In genomic region chr22:37904572-37905533, GRCh38 we compare ENCODE assay signal across 7 cellular contexts. TPM values are rescaled to one million over a fixed set of nuclear protein-coding genes. Genes with fewer than 3 reads are reported as not detected.
A peak's percentile ranks its signal among the peaks of the same experiment; 100 is the strongest.
DNase-seq lines count a peak whose midpoint lies in the region; ATAC-seq, FAIRE-seq and TF ChIP-seq lines count a peak whose summit lies in the region.

No MANE protein-coding gene starts in this region.

- H3K4me2 ChIP-seq in keratinocyte (ENCODE audit: control insufficient read depth, extremely low read depth, insufficient read depth, low read depth, low read length) = peak overlapping the region; percentile 69

- no peak overlapping the region for H2AFZ ChIP-seq in keratinocyte (ENCODE audit: control insufficient read depth, low read length)

- TSS peak; percentile 90 for BruUV-seq in MCF 10A (replicated peaks; lab: Mats Ljungman, UMichigan)

- peaks cover 12 to 21% of the 10 kb centered on the region in 2 experiments for H3K36me3 ChIP-seq in keratinocyte (ENCODE audit: control insufficient read depth in 2 of 2, extremely low read depth in 1 of 2, insufficient read depth in 2 of 2, low read length in 2 of 2)

- H3K27me3 ChIP-seq in keratinocyte (ENCODE audit: control insufficient read depth, extremely low read depth, insufficient read depth, low read length) = no peaks in the 10 kb centered on the region

- peaks cover 40% of the 10 kb centered on the region for H3K4me1 ChIP-seq in keratinocyte (ENCODE audit: control insufficient read depth, extremely low read depth, insufficient read depth, low read length)

- POLR2A ChIA-PET in MCF 10A (lab: Yijun Ruan, JAX) = interaction anchor here (0.5 to 6.2 kb wide), 19 partner anchors 9 to 1383 kb away, joined by 3 to 189 read pairs (median 5); partner anchors contain the start of genes ANKRD54, C22orf23, EIF3L and GCAT

- no peaks in the 10 kb centered on the region for H3K9me3 Mint-ChIP-seq in MCF 10A (ENCODE audit: unreplicated experiment)
- no peaks in the 10 kb centered on the region for H3K9me3 Mint-ChIP-seq in stimulated activated memory B cell treated with anti-CD40 and anti-IgM and Interleukin-4, amounts not matched to agents 10 μg/mL and 1 μg/mL and 100 μg/mL, for 72 hours

- peaks cover 5% of the 10 kb centered on the region for H3K9me1 ChIP-seq in keratinocyte (ENCODE audit: control insufficient read depth, extremely low read depth, insufficient read depth, low read length)

- TF ChIP-seq CTCF in GM12864 (IDR thresholded peaks at IDR 0.05; ENCODE audit: low read depth, low read length, missing control alignments) = no peak
- no peak for TF ChIP-seq CTCF in MCF 10A (IDR thresholded peaks at IDR 0.05; ENCODE audit: unreplicated experiment)
- TF ChIP-seq CTCF in keratinocyte (optimal IDR thresholded peaks at IDR 0.05 in 1 of 3, IDR thresholded peaks at IDR 0.05 in 1 of 3, conservative IDR thresholded peaks at IDR 0.05 in 1 of 3; ENCODE audit: extremely low read depth in 1 of 3, insufficient read depth in 2 of 3, low read length in 3 of 3) = no peak

- no peak for DNase-seq in GM12864 (ENCODE audit: low read depth)
- DNase-seq in NCI-H69 (lab: John Stamatoyannopoulos, UW) = peak; percentile 72
- peak; percentile 92 for DNase-seq in MCF 10A (ENCODE audit: unreplicated experiment)
- peak; percentile 98 for DNase-seq in keratinocyte (ENCODE audit: low read depth, low spot score)
- no peak for DNase-seq in DMS79 (lab: John Stamatoyannopoulos, UW)

- H3K4me1 Mint-ChIP-seq in MCF 10A (ENCODE audit: insufficient read depth, unreplicated experiment) = peaks cover 37% of the 10 kb centered on the region
- H3K4me1 Mint-ChIP-seq in stimulated activated memory B cell treated with anti-CD40 and anti-IgM and Interleukin-4, amounts not matched to agents 10 μg/mL and 1 μg/mL and 100 μg/mL, for 72 hours = peaks cover 24% of the 10 kb centered on the region

- H3K27ac ChIP-seq in keratinocyte (ENCODE audit: control insufficient read depth, insufficient read depth, low read length) = peak overlapping the region; percentile 98

- H3K36me3 Mint-ChIP-seq in MCF 10A (ENCODE audit: insufficient read depth, unreplicated experiment) = peaks cover 4% of the 10 kb centered on the region
- H3K36me3 Mint-ChIP-seq in stimulated activated memory B cell treated with anti-CD40 and anti-IgM and Interleukin-4, amounts not matched to agents 10 μg/mL and 1 μg/mL and 100 μg/mL, for 72 hours = no peaks in the 10 kb centered on the region

- peak overlapping the region; percentile 84 for H3K27ac Mint-ChIP-seq in MCF 10A (ENCODE audit: low read depth, unreplicated experiment)
- H3K27ac Mint-ChIP-seq in stimulated activated memory B cell treated with anti-CD40 and anti-IgM and Interleukin-4, amounts not matched to agents 10 μg/mL and 1 μg/mL and 100 μg/mL, for 72 hours = peak overlapping the region; percentile 88

- dilution Hi-C loops in keratinocyte (cut with MboI; ENCODE audit: extremely low pct_ligation_motif_present, low sequenced_read_pairs) = no loop called here

- H3K4me3 ChIP-seq in GM12864 (ENCODE audit: low read depth, low read length) (peak overlapping the region; percentile 70; the same call in 1 of the 2 replicates), keratinocyte (ENCODE audit: control insufficient read depth in 2 of 3, extremely low read depth in 1 of 3, insufficient read depth in 2 of 3, low read depth in 1 of 3, low read length in 3 of 3) (peak overlapping the region in 2 of 3 experiments; percentile 23 to 57)

- H3K9ac ChIP-seq in keratinocyte (ENCODE audit: control insufficient read depth, extremely low read depth, insufficient read depth, low read length) = peak overlapping the region; percentile 87

- peaks cover 3% of the 10 kb centered on the region for H4K20me1 ChIP-seq in keratinocyte (ENCODE audit: control insufficient read depth, extremely low read depth, insufficient read depth, low read length)

- H3K79me2 ChIP-seq in keratinocyte (ENCODE audit: control insufficient read depth, insufficient read depth, low read length) = peaks cover 35% of the 10 kb centered on the region

- ATAC-seq in stimulated activated memory B cell treated with anti-CD40 and anti-IgM and Interleukin-4, amounts not matched to agents 10 μg/mL and 1 μg/mL and 100 μg/mL, for 72 hours = no peak
- ATAC-seq in GM18909 (IDR thresholded peaks at IDR 0.05; ENCODE audit: poor library complexity, unreplicated experiment) = no peak

- no peaks in the 10 kb centered on the region for H3K27me3 Mint-ChIP-seq in MCF 10A (ENCODE audit: insufficient read depth, unreplicated experiment)
- no peaks in the 10 kb centered on the region for H3K27me3 Mint-ChIP-seq in stimulated activated memory B cell treated with anti-CD40 and anti-IgM and Interleukin-4, amounts not matched to agents 10 μg/mL and 1 μg/mL and 100 μg/mL, for 72 hours

- no peaks in the 10 kb centered on the region for H3K9me3 ChIP-seq in keratinocyte (ENCODE audit: control insufficient read depth, low read depth, low read length)

- peak overlapping the region; percentile 72 for H3K4me3 Mint-ChIP-seq in MCF 10A (ENCODE audit: unreplicated experiment)
- H3K4me3 Mint-ChIP-seq in stimulated activated memory B cell treated with anti-CD40 and anti-IgM and Interleukin-4, amounts not matched to agents 10 μg/mL and 1 μg/mL and 100 μg/mL, for 72 hours = peak overlapping the region; percentile 85

- peak; percentile 97 for FAIRE-seq in keratinocyte (lab: Jason Lieb, UNC)

- intact Hi-C loops in MCF 10A (cut with micrococcal nuclease) = loop anchor here (1.0 kb wide), 2 partner anchors 18 to 29 kb away; no protein-coding TSS in a partner anchor

- CTCF ChIA-PET in MCF 10A (lab: Yijun Ruan, JAX) = interaction anchor here (0.6 to 3.9 kb wide), 14 partner anchors 8 to 255 kb away, joined by 3 to 24 read pairs (median 4); partner anchors contain the start of genes ANKRD54, C22orf23 and POLR2F

RNA-seq across cellular contexts. Expression of gene MICALL1, which starts 1.2 kb away (rescaled TPM):
- total RNA-seq in MCF 10A (2022) = 164 and 165 TPM in 2 replicates
- polyA plus RNA-seq in keratinocyte = 42.8 to 108 TPM (median 65.0 TPM) in 3 replicates
- polyA plus RNA-seq in keratinocyte (2011; ENCODE audit: low read depth) = 129 TPM
- polyA plus RNA-seq in keratinocyte (2011; cell fraction: cytosol; rRNA removed) = 66.6 and 126 TPM in 2 replicates
- polyA plus RNA-seq in keratinocyte (2011; cell fraction: nucleus; rRNA removed) = 112 and 147 TPM in 2 replicates
- polyA plus RNA-seq in keratinocyte (2012; ENCODE audit: low replicate concordance) = 95.6 and 125 TPM in 2 replicates
- 103 to 224 TPM (median 138 TPM) in 3 replicates for polyA minus RNA-seq in keratinocyte
- polyA minus RNA-seq in keratinocyte (2011; cell fraction: cytosol; rRNA and poly(A)+ RNA removed) = 245 TPM
- polyA minus RNA-seq in keratinocyte (2011; cell fraction: nucleus; rRNA and poly(A)+ RNA removed) = 113 and 133 TPM in 2 replicates

RNA-seq across cellular contexts. Expression of gene C22orf23, which starts 48.5 kb away (rescaled TPM):
- total RNA-seq in MCF 10A (2022) = not detected in 2 replicates
- 0.10 TPM in 1 of 3 replicates, not detected in the others for polyA plus RNA-seq in keratinocyte
- polyA plus RNA-seq in keratinocyte (2011; ENCODE audit: low read depth) = not detected
- not detected in 2 replicates for polyA plus RNA-seq in keratinocyte (2011; cell fraction: cytosol; rRNA removed)
- not detected in 2 replicates for polyA plus RNA-seq in keratinocyte (2011; cell fraction: nucleus; rRNA removed)
- polyA plus RNA-seq in keratinocyte (2012; ENCODE audit: low replicate concordance) = 1.1 and 1.3 TPM in 2 replicates
- polyA minus RNA-seq in keratinocyte = not detected in 3 replicates
- polyA minus RNA-seq in keratinocyte (2011; cell fraction: cytosol; rRNA and poly(A)+ RNA removed) = not detected
- not detected in 2 replicates for polyA minus RNA-seq in keratinocyte (2011; cell fraction: nucleus; rRNA and poly(A)+ RNA removed)

RNA-seq across cellular contexts. Expression of gene POLR2F, which starts 48.6 kb away (rescaled TPM):
- total RNA-seq in MCF 10A (2022) = 87.5 and 97.6 TPM in 2 replicates
- 101 to 119 TPM (median 108 TPM) in 3 replicates for polyA plus RNA-seq in keratinocyte
- 78.4 TPM for polyA plus RNA-seq in keratinocyte (2011; ENCODE audit: low read depth)
- 112 and 167 TPM in 2 replicates for polyA plus RNA-seq in keratinocyte (2011; cell fraction: cytosol; rRNA removed)
- 53.2 and 59.8 TPM in 2 replicates for polyA plus RNA-seq in keratinocyte (2011; cell fraction: nucleus; rRNA removed)
- polyA plus RNA-seq in keratinocyte (2012; ENCODE audit: low replicate concordance) = 87.7 and 141 TPM in 2 replicates
- polyA minus RNA-seq in keratinocyte = 27.4 to 51.5 TPM (median 28.7 TPM) in 3 replicates
- 52.4 TPM for polyA minus RNA-seq in keratinocyte (2011; cell fraction: cytosol; rRNA and poly(A)+ RNA removed)
- 6.4 and 10.0 TPM in 2 replicates for polyA minus RNA-seq in keratinocyte (2011; cell fraction: nucleus; rRNA and poly(A)+ RNA removed)

RNA-seq across cellular contexts. Expression of gene EIF3L, which starts 55.6 kb away (rescaled TPM):
- total RNA-seq in MCF 10A (2022) = 395 and 505 TPM in 2 replicates
- 517 to 639 TPM (median 592 TPM) in 3 replicates for polyA plus RNA-seq in keratinocyte
- 523 TPM for polyA plus RNA-seq in keratinocyte (2011; ENCODE audit: low read depth)
- polyA plus RNA-seq in keratinocyte (2011; cell fraction: cytosol; rRNA removed) = 449 and 696 TPM in 2 replicates
- 232 and 239 TPM in 2 replicates for polyA plus RNA-seq in keratinocyte (2011; cell fraction: nucleus; rRNA removed)
- polyA plus RNA-seq in keratinocyte (2012; ENCODE audit: low replicate concordance) = 521 and 631 TPM in 2 replicates
- 346 to 803 TPM (median 729 TPM) in 3 replicates for polyA minus RNA-seq in keratinocyte
- 232 TPM for polyA minus RNA-seq in keratinocyte (2011; cell fraction: cytosol; rRNA and poly(A)+ RNA removed)
- polyA minus RNA-seq in keratinocyte (2011; cell fraction: nucleus; rRNA and poly(A)+ RNA removed) = 117 and 178 TPM in 2 replicates

Comparison
In these comparisons a context has a peak if more than half of its experiments do, and no peak if none do; other contexts are left out.
1. DNase-seq: peak in NCI-H69 (single experiment), MCF 10A (single experiment) and keratinocyte (single experiment); none in GM12864 (single experiment) and DMS79 (single experiment).